ENCODE assay signal across 8 cellular contexts in genomic region chr7:105849122-105849855, GRCh38. TPM values are rescaled to one million over a fixed set of nuclear protein-coding genes. Genes with fewer than 3 reads are reported as not detected.
DNase-seq lines count a peak whose midpoint lies in the region; ATAC-seq and TF ChIP-seq lines count a peak whose summit lies in the region.

No MANE protein-coding gene starts in this region.

- in situ Hi-C loops in gastrocnemius medialis (cut with MboI; ENCODE audit: low sequenced_read_pairs in 4 of 4) = no loop called here

- no peaks in the 10 kb centered on the region for H3K27me3 Mint-ChIP-seq in activated CD4-positive, alpha-beta T cell treated with anti-CD3 and anti-CD28 coated beads, Interleukin-2, amount 10 ng/mL, durations not matched to agents 7 days and 5 days

- CTCF ChIA-PET in activated CD4-positive, alpha-beta T cell treated with anti-CD3 and anti-CD28 coated beads, Interleukin-2, amount 10 ng/mL, durations not matched to agents 7 days and 5 days (lab: Charles Lee) = interaction anchor here (0.8 to 1.3 kb wide), 5 partner anchors 8 to 45 kb away, joined by 3 read pairs; no protein-coding TSS in a partner anchor

- DNase-seq in activated CD4-positive, alpha-beta T cell treated with anti-CD3 and anti-CD28 coated beads, Interleukin-2, amount 10 ng/mL, durations not matched to agents 7 days and 5 days = peak; percentile 82
- DNase-seq in fibroblast of pulmonary artery (ENCODE audit: low read depth) = peak; percentile 32
- DNase-seq in stimulated activated CD8-positive, alpha-beta memory T cell treated with anti-CD3 and anti-CD28 coated beads, Interleukin-15, amount 100 ng/mL, for 24 hours (ENCODE audit: low read depth) = peak; percentile 31
- DNase-seq in gastrocnemius medialis = no peak
- DNase-seq in breast epithelium (ENCODE audit: low spot score in 2 of 2) = no peak

- H3K27ac ChIP-seq in gastrocnemius medialis (no peak overlapping the region), breast epithelium (no peak overlapping the region)

- H3K4me3 ChIP-seq in fibroblast of pulmonary artery (replicated peaks; ENCODE audit: low read depth, low read length) (no peak overlapping the region), gastrocnemius medialis (no peak overlapping the region), breast epithelium (no peak overlapping the region)

- no peaks in the 10 kb centered on the region for H3K27me3 ChIP-seq in gastrocnemius medialis
- no peaks in the 10 kb centered on the region for H3K27me3 ChIP-seq in breast epithelium

- TF ChIP-seq CTCF in fibroblast of pulmonary artery (IDR thresholded peaks at IDR 0.05; ENCODE audit: low read length, missing control alignments) = no peak
- no peak for TF ChIP-seq CTCF in gastrocnemius medialis (IDR thresholded peaks at IDR 0.05 in 4 of 5, conservative IDR thresholded peaks at IDR 0.05 in 1 of 5)
- TF ChIP-seq CTCF in breast epithelium (IDR thresholded peaks at IDR 0.05) = no peak

- H3K9me3 ChIP-seq in gastrocnemius medialis = no peaks in the 10 kb centered on the region
- H3K9me3 ChIP-seq in breast epithelium = no peaks in the 10 kb centered on the region

- peak overlapping the region; percentile 89 for H3K27ac Mint-ChIP-seq in activated CD4-positive, alpha-beta T cell treated with anti-CD3 and anti-CD28 coated beads, Interleukin-2, amount 10 ng/mL, durations not matched to agents 7 days and 5 days

- TF ChIP-seq POLR2A in gastrocnemius medialis (IDR thresholded peaks at IDR 0.05) (no peak), breast epithelium (IDR thresholded peaks at IDR 0.05) (no peak)

- H3K36me3 Mint-ChIP-seq in activated CD4-positive, alpha-beta T cell treated with anti-CD3 and anti-CD28 coated beads, Interleukin-2, amount 10 ng/mL, durations not matched to agents 7 days and 5 days (ENCODE audit: low read depth) = peaks cover 33% of the 10 kb centered on the region

- intact Hi-C loops in gastrocnemius medialis (cut with DNase I; ENCODE audit: low total_unique reads) = no loop called here
- intact Hi-C loops in breast epithelium (cut with DNase I; ENCODE audit: low total_unique reads) = no loop called here

- ATAC-seq in HG03432 (IDR thresholded peaks at IDR 0.05; ENCODE audit: unreplicated experiment) (peak; percentile 74), gastrocnemius medialis (no peak), HG02973 (IDR thresholded peaks at IDR 0.05; ENCODE audit: unreplicated experiment) (no peak), GM18861 (IDR thresholded peaks at IDR 0.05; ENCODE audit: unreplicated experiment) (no peak)

- H3K4me1 ChIP-seq in gastrocnemius medialis (no peaks in the 10 kb centered on the region), breast epithelium (no peaks in the 10 kb centered on the region)

- POLR2A ChIA-PET in activated CD4-positive, alpha-beta T cell treated with anti-CD3 and anti-CD28 coated beads, Interleukin-2, amount 10 ng/mL, durations not matched to agents 7 days and 5 days (lab: Charles Lee) = no interaction called here

- H3K36me3 ChIP-seq in gastrocnemius medialis (no peaks in the 10 kb centered on the region), breast epithelium (no peaks in the 10 kb centered on the region)

- H3K4me3 Mint-ChIP-seq in activated CD4-positive, alpha-beta T cell treated with anti-CD3 and anti-CD28 coated beads, Interleukin-2, amount 10 ng/mL, durations not matched to agents 7 days and 5 days = peak overlapping the region; percentile 35

- H3K4me1 Mint-ChIP-seq in activated CD4-positive, alpha-beta T cell treated with anti-CD3 and anti-CD28 coated beads, Interleukin-2, amount 10 ng/mL, durations not matched to agents 7 days and 5 days = peaks cover 65% of the 10 kb centered on the region

- H3K9me3 Mint-ChIP-seq in activated CD4-positive, alpha-beta T cell treated with anti-CD3 and anti-CD28 coated beads, Interleukin-2, amount 10 ng/mL, durations not matched to agents 7 days and 5 days = peaks cover 19% of the 10 kb centered on the region

RNA-seq across cellular contexts. Expression of gene ATXN7L1, which starts 27.1 kb away (rescaled TPM):
- 10 to 100 TPM; 23.8 to 25.4 TPM for total RNA-seq in activated CD4-positive, alpha-beta T cell treated with anti-CD3 and anti-CD28 coated beads, Interleukin-2, amount 10 ng/mL, durations not matched to agents 7 days and 5 days
- total RNA-seq in gastrocnemius medialis = 1 to 10 TPM; 1.6 to 6.6 (median 4.8) TPM
- total RNA-seq in breast epithelium = 10 to 100 TPM; 10.7 to 18.4 (median 12.5) TPM

Comparison
In these comparisons a context has a peak if more than half of its experiments do, and no peak if none do; other contexts are left out.
1. DNase-seq: peak in activated CD4-positive, alpha-beta T cell treated with anti-CD3 and anti-CD28 coated beads, Interleukin-2, amount 10 ng/mL, durations not matched to agents 7 days and 5 days (single experiment), fibroblast of pulmonary artery (single experiment) and stimulated activated CD8-positive, alpha-beta memory T cell treated with anti-CD3 and anti-CD28 coated beads, Interleukin-15, amount 100 ng/mL, for 24 hours (single experiment); none in gastrocnemius medialis (0 of 2) and breast epithelium (0 of 2).